ENCODE assay signal across 9 cellular contexts in genomic region chr4:67558493-67558892, GRCh38. TPM values are rescaled to one million over a fixed set of nuclear protein-coding genes. Genes with fewer than 3 reads are reported as not detected.
DNase-seq lines count a peak whose midpoint lies in the region; ATAC-seq, FAIRE-seq and TF ChIP-seq lines count a peak whose summit lies in the region.
"Had no signal": no experiment of that assay in that cellular context is flagged by ENCODE, and none has a peak within 500 bp of the region (broad histone marks: within the 10 kb centered on the region; RNA-seq: fewer than 3 reads in every experiment).

Gene STAP1 (plus strand): TSS chr4:67558727. CDS start chr4:67558810, 83 bp downstream.

- no peak within 1 kb of the TSS for H3K4me2 ChIP-seq in PC-3 (ENCODE audit: low read length)

- H3K27ac ChIP-seq in colonic mucosa: no peak within 1 kb of the TSS
- H3K27ac ChIP-seq in PC-3 (ENCODE audit: low read length): no peak within 1 kb of the TSS
- H3K27ac ChIP-seq in substantia nigra (ENCODE audit: low read depth, low read length, poor library complexity, severe bottlenecking): no peak within 1 kb of the TSS

- H2AFZ ChIP-seq in PC-3 (ENCODE audit: low read length): no peak within 1 kb of the TSS

- no peaks in the 10 kb centered on the region for H4K20me1 ChIP-seq in PC-3 (ENCODE audit: low read length)

- no peak for TF ChIP-seq POLR2A in GM12891 (IDR thresholded peaks at IDR 0.05; ENCODE audit: low read depth, low read length)

- CTCF ChIA-PET in PC-3 (lab: Charles Lee): no interaction called here

- no TSS peak for BruUV-seq in PC-3 (replicated peaks; lab: Mats Ljungman, UMichigan)

- H3K4me3 ChIP-seq in colonic mucosa (peak within 1 kb of the TSS; percentile 6), PC-3 (ENCODE audit: low read length) (no peak within 1 kb of the TSS)

- DNase-seq in GM12891 (ENCODE audit: insufficient read length, low spot score): no peak
- peak; percentile 87 for DNase-seq in KBM-7
- no peak for DNase-seq in colonic mucosa
- DNase-seq in PC-3: no peak
- DNase-seq in DMS79 treated with DMSO at 0.1 percent for 48 hours (lab: John Stamatoyannopoulos, UW): no peak
- no peak for DNase-seq in DMS 273 treated with DMSO at 0.1 percent for 48 hours (lab: John Stamatoyannopoulos, UW)
- DNase-seq in substantia nigra (lab: John Stamatoyannopoulos, UW): no peak

- H3K4me1 ChIP-seq in colonic mucosa: no peaks in the 10 kb centered on the region
- no peaks in the 10 kb centered on the region for H3K4me1 ChIP-seq in PC-3 (ENCODE audit: insufficient read depth, low read length)

- POLR2A ChIA-PET in PC-3 (lab: Charles Lee; ENCODE audit: unreplicated experiment): no interaction called here

- no peak for TF ChIP-seq CTCF in colonic mucosa (IDR thresholded peaks at IDR 0.05)
- TF ChIP-seq CTCF in PC-3 (conservative IDR thresholded peaks at IDR 0.05; ENCODE audit: low read depth, low read length): no peak

- H3K9me3 ChIP-seq in colonic mucosa (no peaks in the 10 kb centered on the region), PC-3 (ENCODE audit: low read length) (no peaks in the 10 kb centered on the region)

- ATAC-seq in GM21360 (IDR thresholded peaks at IDR 0.05; ENCODE audit: unreplicated experiment) (peak; percentile 38), PC-3 (no peak)

- in situ Hi-C loops in KBM-7 (cut with MboI; ENCODE audit: low pct_unique_long_range_greater_than_20kb, low sequenced_read_pairs): no loop called here

- no peaks in the 10 kb centered on the region for H3F3A ChIP-seq in PC-3 (ENCODE audit: low read length, unreplicated experiment)

- no peaks in the 10 kb centered on the region for H3K9me2 ChIP-seq in PC-3 (replicated peaks; ENCODE audit: low read length)

- H3K9ac ChIP-seq in colonic mucosa (ENCODE audit: low read depth in 2 of 2, low read length in 2 of 2): no peak within 1 kb of the TSS
- no peak within 1 kb of the TSS for H3K9ac ChIP-seq in PC-3 (ENCODE audit: low read length)

- H3K79me2 ChIP-seq in PC-3 (ENCODE audit: low read length): no peaks in the 10 kb centered on the region

- H3K27me3 ChIP-seq in colonic mucosa (no peaks in the 10 kb centered on the region), PC-3 (ENCODE audit: low read length) (no peaks in the 10 kb centered on the region)

- FAIRE-seq in GM12891 (lab: Jason Lieb, UNC): peak; percentile 86
- FAIRE-seq: astrocyte had no signal

- intact Hi-C loops in colonic mucosa (cut with DNase I): no loop called here
- intact Hi-C loops in PC-3 (cut with micrococcal nuclease): no loop called here

- no peaks in the 10 kb centered on the region for H3K36me3 ChIP-seq in colonic mucosa
- H3K36me3 ChIP-seq in PC-3 (ENCODE audit: low read depth, low read length): no peaks in the 10 kb centered on the region

TF ChIP-seq in GM12891, 5 proteins besides CTCF, POLR2A, EP300 and RAD21:
- TF ChIP-seq SPI1 (IDR thresholded peaks at IDR 0.05; ENCODE audit: low read depth, low read length) (peak; percentile 91), PAX5 (IDR thresholded peaks at IDR 0.05; ENCODE audit: insufficient read depth, low read length, severe bottlenecking) (no peak), POLR2AphosphoS5 (IDR thresholded peaks at IDR 0.05; ENCODE audit: low read depth, low read length) (no peak), POU2F2 (IDR thresholded peaks at IDR 0.05; ENCODE audit: low read depth, low read length) (no peak), TAF1 (IDR thresholded peaks at IDR 0.05; ENCODE audit: low read depth, low read length) (peak; percentile 43; the same call in 1 of the 2 replicates)

RNA-seq across cellular contexts. Expression of gene STAP1, which starts in this region (rescaled TPM):
- 35.8 TPM for polyA plus RNA-seq in GM12891 (2012; ENCODE audit: low read depth, missing spikeins)
- total RNA-seq in colonic mucosa: under 1 TPM; 0.37 to 0.52 TPM
- not detected in 2 replicates for total RNA-seq in PC-3 (2014; rRNA removed)
- total RNA-seq: astrocyte had no signal
